In genomic region chr6:37650071-37650481, GRCh38 we compare ENCODE assay signal across 12 cellular contexts. TPM values are rescaled to one million over a fixed set of nuclear protein-coding genes. Genes with fewer than 3 reads are reported as not detected.
DNase-seq lines count a peak whose midpoint lies in the region; ATAC-seq, FAIRE-seq and TF ChIP-seq lines count a peak whose summit lies in the region.
"Had no signal": no experiment of that assay in that cellular context is flagged by ENCODE, and none has a peak within 500 bp of the region (broad histone marks: within the 10 kb centered on the region; RNA-seq: fewer than 3 reads in every experiment).

No MANE protein-coding gene starts in this region.

- H3K27ac ChIP-seq in left ventricle myocardium inferior (replicated peaks) (no peak overlapping the region), mesenchymal stem cell (ENCODE audit: low read length, poor library complexity, severe bottlenecking) (no peak overlapping the region)
- H3K27ac ChIP-seq: parathyroid adenoma had no signal

- peak overlapping the region; percentile 33 for H2AFZ ChIP-seq in mesenchymal stem cell (ENCODE audit: low read depth, low read length)
- H2AFZ ChIP-seq: parathyroid adenoma had no signal

- H2BK12ac ChIP-seq in mesenchymal stem cell (ENCODE audit: low read length in 2 of 2): no peak overlapping the region

- TF ChIP-seq CTCF in GM06990 (IDR thresholded peaks at IDR 0.05; ENCODE audit: insufficient read depth, low read length, poor library complexity, severe bottlenecking) (peak; percentile 14), left ventricle myocardium inferior (IDR thresholded peaks at IDR 0.05; ENCODE audit: borderline replicate concordance) (peak; percentile 50)

- no peak overlapping the region for H2BK120ac ChIP-seq in mesenchymal stem cell (ENCODE audit: low read depth, low read length)

- no peaks in the 10 kb centered on the region for H3K79me1 ChIP-seq in mesenchymal stem cell (replicated peaks; ENCODE audit: low read length, poor library complexity, severe bottlenecking)

- H3K4ac ChIP-seq in mesenchymal stem cell (ENCODE audit: low read depth in 1 of 2, low read length in 2 of 2): no peak overlapping the region

- H3K4me1 ChIP-seq in left ventricle myocardium inferior: peaks cover 46% of the 10 kb centered on the region
- H3K4me1 ChIP-seq in mesenchymal stem cell (ENCODE audit: control insufficient read depth, insufficient read depth, low read depth, low read length): peaks cover 14% of the 10 kb centered on the region
- H3K4me1 ChIP-seq: parathyroid adenoma had no signal

- H4K8ac ChIP-seq in mesenchymal stem cell (ENCODE audit: low read length): no peak overlapping the region

- H3K27me3 ChIP-seq in GM06990 (replicated peaks; ENCODE audit: control insufficient read depth, insufficient read depth, low read length): no peaks in the 10 kb centered on the region
- peaks cover 29% of the 10 kb centered on the region for H3K27me3 ChIP-seq in left ventricle myocardium inferior (ENCODE audit: low read depth)
- H3K27me3 ChIP-seq in mesenchymal stem cell (ENCODE audit: control insufficient read depth in 1 of 2, insufficient read depth in 1 of 2, low read length in 2 of 2): peaks cover 20 to 53% of the 10 kb centered on the region in 2 experiments

- no peak overlapping the region for H2BK15ac ChIP-seq in mesenchymal stem cell (ENCODE audit: low read depth, poor library complexity, severe bottlenecking)

- no peak for FAIRE-seq in GM12891 (lab: Jason Lieb, UNC)
- FAIRE-seq: kidney had no signal

- peak overlapping the region in 1 of 2 experiments; percentile 0 for H3K14ac ChIP-seq in mesenchymal stem cell (ENCODE audit: low read length in 2 of 2)

- H2BK5ac ChIP-seq in mesenchymal stem cell (ENCODE audit: low read depth, low read length, poor library complexity, severe bottlenecking): no peak overlapping the region

- intact Hi-C loops in left ventricle myocardium inferior (cut with micrococcal nuclease): no loop called here

- no peak overlapping the region for H2AK5ac ChIP-seq in mesenchymal stem cell (ENCODE audit: low read length, severe bottlenecking)

- no peak overlapping the region for H3K9ac ChIP-seq in mesenchymal stem cell (ENCODE audit: low read length)
- H3K9ac ChIP-seq: parathyroid adenoma had no signal

- no peak for ATAC-seq in HG02938 (IDR thresholded peaks at IDR 0.05; ENCODE audit: unreplicated experiment)

- no peak overlapping the region for H3K18ac ChIP-seq in mesenchymal stem cell (ENCODE audit: low read depth in 1 of 2, low read length in 2 of 2)

- no peak overlapping the region for H3K4me2 ChIP-seq in mesenchymal stem cell (ENCODE audit: low read length, poor library complexity, severe bottlenecking)

- H4K91ac ChIP-seq in mesenchymal stem cell (ENCODE audit: low read length): no peak overlapping the region

- H3K36me3 ChIP-seq in GM06990 (ENCODE audit: control insufficient read depth, insufficient read depth, low read length) (no peaks in the 10 kb centered on the region), left ventricle myocardium inferior (no peaks in the 10 kb centered on the region), mesenchymal stem cell (ENCODE audit: control insufficient read depth in 1 of 2, insufficient read depth in 2 of 2, low read depth in 1 of 2, low read length in 2 of 2) (peaks cover 21 to 25% of the 10 kb centered on the region in 2 experiments)

- no peak overlapping the region for H3K23ac ChIP-seq in mesenchymal stem cell (ENCODE audit: low read length in 2 of 2)

- no peak for DNase-seq in GM06990 (ENCODE audit: extremely low read depth, insufficient read length)
- peak; percentile 80 for DNase-seq in HuH-7.5 (ENCODE audit: low spot score)
- DNase-seq in left ventricle myocardium inferior: peak; percentile 45
- DNase-seq in mesenchymal stem cell: no peak
- DNase-seq in cerebellum (ENCODE audit: low spot score): no peak
- no peak for DNase-seq in effector CD8-positive, alpha-beta T cell (lab: John Stamatoyannopoulos, UW)
- no peak for DNase-seq in GM12891 (ENCODE audit: insufficient read length, low spot score)
- DNase-seq: kidney, NCI-H1436 treated with DMSO at 0.1 percent for 48 hours, NCI-H526 treated with DMSO at 0.1 percent for 48 hours had no signal

- H3K9me3 ChIP-seq in left ventricle myocardium inferior (replicated peaks) (peaks cover 14% of the 10 kb centered on the region), mesenchymal stem cell (ENCODE audit: control insufficient read depth, low read length) (peaks cover 9% of the 10 kb centered on the region)

- no peak for TF ChIP-seq POLR2A in GM12891 (IDR thresholded peaks at IDR 0.05; ENCODE audit: low read depth, low read length)

- H3K4me3 ChIP-seq in GM06990 (replicated peaks; ENCODE audit: low read depth, low read length): no peak overlapping the region
- peak overlapping the region; percentile 50 for H3K4me3 ChIP-seq in left ventricle myocardium inferior
- H3K4me3 ChIP-seq in mesenchymal stem cell (ENCODE audit: insufficient read depth in 1 of 2, low read depth in 1 of 2, low read length in 2 of 2): no peak overlapping the region

- WGBS in mesenchymal stem cell: 17% methylated on average over 24 of the region's 32 CpGs

TF ChIP-seq in GM12891, 5 proteins besides CTCF, POLR2A, EP300 and RAD21:
- no peak for TF ChIP-seq SPI1 (IDR thresholded peaks at IDR 0.05; ENCODE audit: low read depth, low read length)
- no peak for TF ChIP-seq PAX5 (IDR thresholded peaks at IDR 0.05; ENCODE audit: insufficient read depth, low read length, severe bottlenecking)
- TF ChIP-seq POLR2AphosphoS5 (IDR thresholded peaks at IDR 0.05; ENCODE audit: low read depth, low read length): no peak
- no peak for TF ChIP-seq TAF1 (IDR thresholded peaks at IDR 0.05; ENCODE audit: low read depth, low read length)
- TF ChIP-seq POU2F2 (IDR thresholded peaks at IDR 0.05; ENCODE audit: low read depth, low read length): no peak

RNA-seq across cellular contexts. Expression of gene MDGA1, which starts 47.6 kb away (rescaled TPM):
- total RNA-seq in left ventricle myocardium inferior (3.3 TPM), cerebellum (65.2 TPM)
- 2.1 TPM for polyA plus RNA-seq in mesenchymal stem cell (2013, experiment 1 of 2)
- 1.8 TPM for polyA plus RNA-seq in mesenchymal stem cell (2013, experiment 2 of 2)
- polyA plus RNA-seq in GM12891 (2012; ENCODE audit: low read depth, missing spikeins): 3.7 TPM

Comparison
In these comparisons a context has a peak if more than half of its experiments do, and no peak if none do; other contexts are left out.
1. DNase-seq: peak in HuH-7.5 (single experiment) and left ventricle myocardium inferior (single experiment); none in GM06990 (single experiment), mesenchymal stem cell (single experiment), cerebellum (single experiment), effector CD8-positive, alpha-beta T cell (single experiment) and GM12891 (single experiment).
2. RNA of gene MDGA1, which starts 47.6 kb away (total RNA-seq): 65.2 TPM in cerebellum (single experiment); 3.3 TPM in left ventricle myocardium inferior (single experiment); every median in the first group is over 10 times any median in the second.